In genomic region chr21:41164981-41165650, GRCh38 we compare ENCODE assay signal across 11 cellular contexts. TPM values are rescaled to one million over a fixed set of nuclear protein-coding genes. Genes with fewer than 3 reads are reported as not detected.
A peak's percentile ranks its signal among the peaks of the same experiment; 100 is the strongest.
DNase-seq lines count a peak whose midpoint lies in the region; ATAC-seq, FAIRE-seq and TF ChIP-seq lines count a peak whose summit lies in the region.
"Had no signal": no experiment of that assay in that cellular context is flagged by ENCODE, and none has a peak within 500 bp of the region (broad histone marks: within the 10 kb centered on the region; RNA-seq: fewer than 3 reads in every experiment).

No MANE protein-coding gene starts in this region.

- no peak for FAIRE-seq in H54 (lab: Jason Lieb, UNC)
- peak; percentile 70 for FAIRE-seq in RCC 7860 (lab: Jason Lieb, UNC)

- H3K4me3 ChIP-seq in fibroblast of the aortic adventitia (ENCODE audit: low read depth, low read length) = no peak overlapping the region
- H3K4me3 ChIP-seq in spleen = no peak overlapping the region
- no peak overlapping the region for H3K4me3 ChIP-seq in coronary artery
- H3K4me3 ChIP-seq: heart right ventricle had no signal

- intact Hi-C loops in spleen (cut with DNase I; ENCODE audit: low total_unique reads) = no loop called here

- H3K27me3 ChIP-seq in spleen (replicated peaks in 1 of 7) = peaks cover 0 to 49% (median 3%) of the 10 kb centered on the region in 7 donors

- no peaks in the 10 kb centered on the region for H3K9me3 ChIP-seq in spleen
- H3K9me3 ChIP-seq: heart right ventricle had no signal

- peak overlapping the region in 6 of 8 donors; percentile 13 to 89 (median 34) for H3K27ac ChIP-seq in spleen
- H3K27ac ChIP-seq in coronary artery = peak overlapping the region in 1 of 2 donors; percentile 41

- no peak for ATAC-seq in HG03565 (IDR thresholded peaks at IDR 0.05; ENCODE audit: unreplicated experiment)
- ATAC-seq: heart right ventricle had no signal

- no peak for TF ChIP-seq POLR2A in H54 (IDR thresholded peaks at IDR 0.05; ENCODE audit: low read depth, low read length)
- no peak for TF ChIP-seq POLR2A in spleen (IDR thresholded peaks at IDR 0.05)

- H3K36me3 ChIP-seq in spleen = no peaks in the 10 kb centered on the region
- H3K36me3 ChIP-seq: heart right ventricle had no signal

- DNase-seq in H54 (ENCODE audit: insufficient read length, low spot score) = peak; percentile 60
- DNase-seq in RCC 7860 (ENCODE audit: low spot score) = peak; percentile 69
- DNase-seq in fibroblast of the aortic adventitia (ENCODE audit: low read depth) = peak; percentile 26
- DNase-seq in spleen = no peak
- no peak for DNase-seq in hypothalamus (lab: John Stamatoyannopoulos, UW)
- DNase-seq in NCI-H1436 treated with DMSO at 0.1 percent for 48 hours (lab: John Stamatoyannopoulos, UW) = no peak
- no peak for DNase-seq in coronary artery (ENCODE audit: low spot score)
- DNase-seq: activated CD8-positive, alpha-beta memory T cell treated with anti-CD3 and anti-CD28 coated beads, Interleukin-2, amount 50 U/mL, for 48 hours; H9; heart right ventricle had no signal

- no peak for TF ChIP-seq CTCF in fibroblast of the aortic adventitia (IDR thresholded peaks at IDR 0.05; ENCODE audit: insufficient read depth, low read length)
- TF ChIP-seq CTCF in spleen (IDR thresholded peaks at IDR 0.05 in 8 of 11, conservative IDR thresholded peaks at IDR 0.05 in 3 of 11) = no peak
- TF ChIP-seq CTCF in coronary artery (IDR thresholded peaks at IDR 0.05) = no peak

- peaks cover 2 to 37% (median 18%) of the 10 kb centered on the region in 6 donors for H3K4me1 ChIP-seq in spleen

- 73 to 89% (median 80%) methylated on average over 11 of the region's 11 CpGs for WGBS in spleen, 5 donors

RNA-seq across cellular contexts. Expression of gene BACE2, which starts 2.8 kb away (rescaled TPM):
- total RNA-seq in fibroblast of the aortic adventitia (ENCODE audit: low replicate concordance) (122 and 127 TPM in 2 replicates), spleen (10 to 100 TPM; 44.3 to 54.7 (median 48.5) TPM)
- polyA plus RNA-seq in spleen = 10 to 100 TPM; 19.4 to 23.6 (median 20.0) TPM

Comparison
In these comparisons a context has a peak if more than half of its experiments do, and no peak if none do; other contexts are left out.
1. DNase-seq: peak in H54 (single experiment), RCC 7860 (single experiment) and fibroblast of the aortic adventitia (single experiment); none in spleen (single experiment), hypothalamus (0 of 51), NCI-H1436 treated with DMSO at 0.1 percent for 48 hours (single experiment) and coronary artery (single experiment).